9 cellular contexts compared by ENCODE assay signal in genomic region chr1:2561898-2562895, GRCh38. TPM values are rescaled to one million over a fixed set of nuclear protein-coding genes. Genes with fewer than 3 reads are reported as not detected.
DNase-seq lines count a peak whose midpoint lies in the region; ATAC-seq and TF ChIP-seq lines count a peak whose summit lies in the region.
"Had no signal": no experiment of that assay in that cellular context is flagged by ENCODE, and none has a peak within 500 bp of the region (broad histone marks: within the 10 kb centered on the region; RNA-seq: fewer than 3 reads in every experiment).

No MANE protein-coding gene starts in this region.

- DNase-seq in GM03348 (ENCODE audit: low spot score) (peak; percentile 45), mammary epithelial cell (no peak), omental fat pad (ENCODE audit: low spot score) (no peak), EL (no peak), tibial nerve (ENCODE audit: low spot score in 2 of 2) (no peak)
- DNase-seq in central memory CD4-positive, alpha-beta T cell = no peak
- DNase-seq: substantia nigra had no signal

- intact Hi-C loops in mammary epithelial cell (cut with micrococcal nuclease) = no loop called here

- H2AFZ ChIP-seq in mammary epithelial cell (ENCODE audit: low read depth, low read length) = no peak overlapping the region

- BruUV-seq in mammary epithelial cell (replicated peaks; lab: Mats Ljungman, UMichigan) = no TSS peak

- no peaks in the 10 kb centered on the region for H3K27me3 ChIP-seq in mammary epithelial cell (ENCODE audit: insufficient read depth, low read length)
- peaks cover 0 to 2% of the 10 kb centered on the region in 2 donors for H3K27me3 ChIP-seq in tibial nerve

- H3K36me3 ChIP-seq in mammary epithelial cell (ENCODE audit: insufficient read depth, low read length) = no peaks in the 10 kb centered on the region
- peaks cover 0 to 66% (median 3%) of the 10 kb centered on the region in 3 donors for H3K36me3 ChIP-seq in tibial nerve

- no peak overlapping the region for H3K4me2 ChIP-seq in mammary epithelial cell (ENCODE audit: insufficient read depth, low read depth, low read length)

- 92% methylated on average over 8 of the region's 24 CpGs for WGBS in mammary epithelial cell (ENCODE audit: low coverage, missing lambda C conversion rate)
- WGBS in tibial nerve, 2 donors = 86 to 92% methylated on average over 11 to 20 of the region's 24 CpGs

- H3K9me3 ChIP-seq in mammary epithelial cell (replicated peaks; ENCODE audit: insufficient read depth, low read length) = no peaks in the 10 kb centered on the region
- H3K9me3 ChIP-seq in tibial nerve = no peaks in the 10 kb centered on the region

- H3K4me3 ChIP-seq in mammary epithelial cell (replicated peaks in 1 of 3; ENCODE audit: insufficient read depth in 1 of 3, low read depth in 2 of 3, low read length in 3 of 3) (no peak overlapping the region), tibial nerve (no peak overlapping the region)

- H3K79me2 ChIP-seq in mammary epithelial cell (ENCODE audit: insufficient read depth, low read length) = peaks cover 3% of the 10 kb centered on the region

- no peak for TF ChIP-seq POLR2A in tibial nerve (IDR thresholded peaks at IDR 0.05)

- CTCF ChIA-PET in mammary epithelial cell (lab: Charles Lee; ENCODE audit: low non-redundant PET) = no interaction called here

- no peak overlapping the region for H3K9ac ChIP-seq in mammary epithelial cell (ENCODE audit: insufficient read depth, low read length)

- ATAC-seq in omental fat pad (ENCODE audit: low FRiP score) (peak; percentile 6), HG03135 (IDR thresholded peaks at IDR 0.05; ENCODE audit: unreplicated experiment) (no peak)

- H3K27ac ChIP-seq in mammary epithelial cell (ENCODE audit: insufficient read depth, low read depth, low read length) (no peak overlapping the region), tibial nerve (no peak overlapping the region)

- H3K4me1 ChIP-seq in mammary epithelial cell (ENCODE audit: insufficient read depth, low read length) = peaks cover 2% of the 10 kb centered on the region
- H3K4me1 ChIP-seq in tibial nerve = peaks cover 0 to 23% (median 8%) of the 10 kb centered on the region in 4 donors

- no peaks in the 10 kb centered on the region for H4K20me1 ChIP-seq in mammary epithelial cell (ENCODE audit: insufficient read depth, low read length)

- no peak for TF ChIP-seq EP300 in Ishikawa (IDR thresholded peaks at IDR 0.05; ENCODE audit: borderline replicate concordance)
- no peak for TF ChIP-seq EP300 in tibial nerve (IDR thresholded peaks at IDR 0.05)

- in situ Hi-C loops in mammary epithelial cell (cut with MboI; ENCODE audit: low sequenced_read_pairs in 2 of 2) = no loop called here

- peak; percentile 30 to 57 for TF ChIP-seq CTCF in mammary epithelial cell (conservative IDR thresholded peaks at IDR 0.05 in 1 of 2, IDR thresholded peaks at IDR 0.05 in 1 of 2; ENCODE audit: extremely low read depth in 1 of 2, insufficient read depth in 1 of 2, low read depth in 1 of 2, low read length in 2 of 2)
- no peak for TF ChIP-seq CTCF in omental fat pad (IDR thresholded peaks at IDR 0.05)
- peak in 2 of 5 experiments; percentile 24 to 26 for TF ChIP-seq CTCF in tibial nerve (IDR thresholded peaks at IDR 0.05)

- TF ChIP-seq RAD21 in Ishikawa (IDR thresholded peaks at IDR 0.05; ENCODE audit: low read depth) = peak; percentile 6; the same call in 1 of the 2 replicates

- dilution Hi-C loops in mammary epithelial cell (cut with HindIII; ENCODE audit: low sequenced_read_pairs) = loop anchor here (10.0 kb wide), 3 partner anchors 137 to 863 kb away; partner anchors contain the start of genes MORN1 and RER1

TF ChIP-seq in Ishikawa, 13 proteins besides CTCF, POLR2A, EP300 and RAD21:
- no peak for TF ChIP-seq TAF1 (IDR thresholded peaks at IDR 0.05; ENCODE audit: low read depth)
- TF ChIP-seq CEBPB (IDR thresholded peaks at IDR 0.05) = no peak
- TF ChIP-seq MAX (IDR thresholded peaks at IDR 0.05) = no peak

RNA-seq across cellular contexts. Expression of gene TNFRSF14, which starts 6.0 kb away (rescaled TPM):
- total RNA-seq in mammary epithelial cell (10 to 100 TPM; 12.9 to 19.0 TPM), omental fat pad (100 to 1,000 TPM in 1 of 4 donors, 10 to 100 TPM in 3; 26.6 to 108 (median 41.5) TPM), tibial nerve (100 to 1,000 TPM in 1 of 4 donors, 10 to 100 TPM in 3; 64.9 to 105 (median 91.1) TPM)
- 19.6 TPM for polyA plus RNA-seq in mammary epithelial cell
- 11.4 TPM for polyA minus RNA-seq in mammary epithelial cell

RNA-seq across cellular contexts. Expression of gene PRXL2B, which starts 24.4 kb away (rescaled TPM):
- 10 to 100 TPM; 15.7 to 29.1 TPM for total RNA-seq in mammary epithelial cell
- polyA plus RNA-seq in mammary epithelial cell = 26.3 TPM
- 3.5 TPM for polyA minus RNA-seq in mammary epithelial cell
- total RNA-seq in omental fat pad = 10 to 100 TPM in 2 of 4 donors, 1 to 10 TPM in 2; 7.1 to 19.2 (median 8.8) TPM
- total RNA-seq in tibial nerve = 10 to 100 TPM; 14.4 to 18.0 (median 16.9) TPM

RNA-seq across cellular contexts. Expression of gene HES5, which starts 32.1 kb away (rescaled TPM):
- total RNA-seq in mammary epithelial cell (not detected), omental fat pad (not detected), tibial nerve (under 1 TPM in 1 of 4 donors, not detected in 3; 0.87 TPM)
- polyA plus RNA-seq in mammary epithelial cell = not detected
- not detected for polyA minus RNA-seq in mammary epithelial cell

RNA-seq across cellular contexts. Expression of gene PANK4, which starts 35.8 kb away (rescaled TPM):
- 10 to 100 TPM; 14.2 to 28.5 TPM for total RNA-seq in mammary epithelial cell
- 14.9 TPM for polyA plus RNA-seq in mammary epithelial cell
- polyA minus RNA-seq in mammary epithelial cell = 4.1 TPM
- total RNA-seq in omental fat pad = 10 to 100 TPM; 15.1 to 38.1 (median 27.4) TPM
- 10 to 100 TPM; 14.2 to 50.0 (median 38.1) TPM for total RNA-seq in tibial nerve

Comparison
In these comparisons a context has a peak if more than half of its experiments do, and no peak if none do; other contexts are left out.
1. CTCF ChIP-seq: peak in mammary epithelial cell (2 of 2); none in omental fat pad (0 of 3).